30 cellular contexts compared by ENCODE assay signal in genomic region chr13:30032263-30032662, GRCh38.
"Had no signal": no experiment of that assay in that cellular context is flagged by ENCODE, and none has a peak within 500 bp of the region (broad histone marks: within the 10 kb centered on the region; RNA-seq: fewer than 3 reads in every experiment).

No MANE protein-coding gene starts in this region.

- H3K27ac ChIP-seq: adrenal gland, body of pancreas had no signal

- H3K27ac Mint-ChIP-seq: activated CD4-positive, alpha-beta memory T cell treated with anti-CD3 and anti-CD28 coated beads for 36 hours; activated CD4-positive, alpha-beta T cell treated with anti-CD3 and anti-CD28 coated beads for 36 hours; activated CD4-positive, alpha-beta T cell treated with anti-CD3 and anti-CD28 coated beads, Interleukin-2, amount 10 ng/mL, durations not matched to agents 24 days and 14 days; activated CD8-positive, alpha-beta memory T cell treated with anti-CD3 and anti-CD28 coated beads, Interleukin-2, amount 10 ng/mL, durations not matched to agents 7 days and 5 days; activated CD8-positive, alpha-beta T cell treated with anti-CD3 and anti-CD28 coated beads, Interleukin-2, amount 10 ng/mL, durations not matched to agents 7 days and 5 days; activated naive CD4-positive, alpha-beta T cell treated with anti-CD3 and anti-CD28 coated beads for 36 hours; activated naive CD4-positive, alpha-beta T cell treated with anti-CD3 and anti-CD28 coated beads, Interleukin-2, amount 50 U/mL, for 24 hours; activated naive CD8-positive, alpha-beta T cell treated with anti-CD3 and anti-CD28 coated beads for 36 hours; activated naive CD8-positive, alpha-beta T cell treated with anti-CD3 and anti-CD28 coated beads, Interleukin-2, amount 50 U/mL, for 24 hours; activated T-helper 1 cell treated with anti-CD3 and anti-CD28 coated beads, Interleukin-12 subunit alpha, Interleukin-12 subunit beta, Interleukin-2, Interleukin-4 antibody, amounts not matched to agents 30 ng/mL and 10 ng/mL and 1 ng/mL, durations not matched to agents 14 hours and 24 hours and 36 hours; activated T-helper 2 cell treated with anti-CD3 and anti-CD28 coated beads, Interferon-gamma antibody, Interleukin-2, Interleukin-4, amounts not matched to agents 10 μg/mL and 5 μg/mL and 100 μg/mL, durations not matched to agents 14 hours and 24 hours and 36 hours had no signal

- H3K4me1 Mint-ChIP-seq: activated CD4-positive, alpha-beta T cell treated with anti-CD3 and anti-CD28 coated beads for 36 hours; activated CD4-positive, alpha-beta T cell treated with anti-CD3 and anti-CD28 coated beads, Interleukin-2, amount 10 ng/mL, durations not matched to agents 24 days and 14 days; activated naive CD4-positive, alpha-beta T cell treated with anti-CD3 and anti-CD28 coated beads, Interleukin-2, amount 50 U/mL, for 24 hours; activated naive CD8-positive, alpha-beta T cell treated with anti-CD3 and anti-CD28 coated beads for 36 hours; activated naive CD8-positive, alpha-beta T cell treated with anti-CD3 and anti-CD28 coated beads, Interleukin-2, amount 50 U/mL, for 24 hours had no signal

- H3K4me1 ChIP-seq: adrenal gland, body of pancreas had no signal

- H3K36me3 ChIP-seq: adrenal gland had no signal

- H3K4me3 ChIP-seq: adrenal gland, body of pancreas had no signal

- FAIRE-seq: colon, frontal cortex had no signal

- H3K27me3 Mint-ChIP-seq: activated naive CD4-positive, alpha-beta T cell treated with anti-CD3 and anti-CD28 coated beads, Interleukin-2, amount 50 U/mL, for 24 hours had no signal

- H3K4me3 Mint-ChIP-seq: activated CD4-positive, alpha-beta memory T cell treated with anti-CD3 and anti-CD28 coated beads for 36 hours; activated CD4-positive, alpha-beta T cell treated with anti-CD3 and anti-CD28 coated beads for 36 hours; activated CD4-positive, alpha-beta T cell treated with anti-CD3 and anti-CD28 coated beads, Interleukin-2, amount 10 ng/mL, durations not matched to agents 24 days and 14 days; activated CD8-positive, alpha-beta memory T cell treated with anti-CD3 and anti-CD28 coated beads, Interleukin-2, amount 10 ng/mL, durations not matched to agents 7 days and 5 days; activated CD8-positive, alpha-beta T cell treated with anti-CD3 and anti-CD28 coated beads, Interleukin-2, amount 10 ng/mL, durations not matched to agents 7 days and 5 days; activated naive CD4-positive, alpha-beta T cell treated with anti-CD3 and anti-CD28 coated beads for 36 hours; activated naive CD4-positive, alpha-beta T cell treated with anti-CD3 and anti-CD28 coated beads, Interleukin-2, amount 50 U/mL, for 24 hours; activated naive CD8-positive, alpha-beta T cell treated with anti-CD3 and anti-CD28 coated beads for 36 hours; activated naive CD8-positive, alpha-beta T cell treated with anti-CD3 and anti-CD28 coated beads, Interleukin-2, amount 50 U/mL, for 24 hours; activated T-helper 1 cell treated with anti-CD3 and anti-CD28 coated beads, Interleukin-12 subunit alpha, Interleukin-12 subunit beta, Interleukin-2, Interleukin-4 antibody, amounts not matched to agents 30 ng/mL and 10 ng/mL and 1 ng/mL, durations not matched to agents 14 hours and 24 hours and 36 hours had no signal

- H3K9me3 ChIP-seq: adrenal gland, body of pancreas had no signal

- H3K36me3 Mint-ChIP-seq: activated CD4-positive, alpha-beta memory T cell treated with anti-CD3 and anti-CD28 coated beads for 36 hours; activated CD8-positive, alpha-beta memory T cell treated with anti-CD3 and anti-CD28 coated beads, Interleukin-2, amount 10 ng/mL, durations not matched to agents 7 days and 5 days; activated naive CD4-positive, alpha-beta T cell treated with anti-CD3 and anti-CD28 coated beads, Interleukin-2, amount 50 U/mL, for 24 hours; activated naive CD8-positive, alpha-beta T cell treated with anti-CD3 and anti-CD28 coated beads for 36 hours had no signal

- ATAC-seq: activated CD4-positive, alpha-beta T cell treated with anti-CD3 and anti-CD28 coated beads for 36 hours; activated CD8-positive, alpha-beta memory T cell treated with anti-CD3 and anti-CD28 coated beads, Interleukin-2, amount 10 ng/mL, durations not matched to agents 7 days and 5 days; activated CD8-positive, alpha-beta T cell treated with anti-CD3 and anti-CD28 coated beads, Interleukin-2, amount 10 ng/mL, durations not matched to agents 7 days and 5 days; activated naive CD8-positive, alpha-beta T cell treated with anti-CD3 and anti-CD28 coated beads, Interleukin-2, amount 50 U/mL, for 24 hours; body of pancreas; esophagus mucosa had no signal

- H3K27me3 ChIP-seq: adrenal gland, body of pancreas had no signal

- DNase-seq: activated CD4-positive, alpha-beta memory T cell treated with anti-CD3 and anti-CD28 coated beads for 36 hours; activated CD4-positive, alpha-beta T cell treated with anti-CD3 and anti-CD28 coated beads for 36 hours; activated CD4-positive, alpha-beta T cell treated with anti-CD3 and anti-CD28 coated beads, Interleukin-2, amount 10 ng/mL, durations not matched to agents 24 days and 14 days; activated CD4-positive, CD25-positive, alpha-beta regulatory T cell; activated CD4-positive, CD25-positive, alpha-beta regulatory T cell treated with anti-CD3 and anti-CD28 coated beads, Interleukin-2, amount 50 U/mL, for 72 hours; activated CD8-positive, alpha-beta memory T cell treated with anti-CD3 and anti-CD28 coated beads, Interleukin-2, amount 10 ng/mL, durations not matched to agents 7 days and 5 days; activated CD8-positive, alpha-beta memory T cell treated with anti-CD3 and anti-CD28 coated beads, Interleukin-2, amount 50 U/mL, for 4 hours; activated CD8-positive, alpha-beta T cell treated with anti-CD3 and anti-CD28 coated beads, Interleukin-2, amount 10 ng/mL, durations not matched to agents 7 days and 5 days; activated effector memory CD4-positive, alpha-beta T cell treated with anti-CD3 and anti-CD28 coated beads, Interleukin-2, amount 50 U/mL, for 16 hours; activated naive CD4-positive, alpha-beta T cell treated with anti-CD3 and anti-CD28 coated beads for 36 hours; activated naive CD8-positive, alpha-beta T cell treated with anti-CD3 and anti-CD28 coated beads for 36 hours; activated naive CD8-positive, alpha-beta T cell treated with anti-CD3 and anti-CD28 coated beads, Interleukin-2, amount 50 U/mL, for 24 hours; activated T-cell treated with anti-CD3 and anti-CD28 coated beads, Interleukin-2, amount 50 U/mL, for 1 hour; activated T-cell treated with anti-CD3 and anti-CD28 coated beads, Interleukin-2, amount 50 U/mL, for 48 hours; adrenal gland; amygdala; aorta; body of pancreas; caudate nucleus; cortex of kidney; dermis blood vessel endothelial cell; effector CD4-positive, alpha-beta T cell; foreskin fibroblast; T-helper 2 cell had no signal

- H3K9me3 Mint-ChIP-seq: activated CD4-positive, alpha-beta memory T cell treated with anti-CD3 and anti-CD28 coated beads for 36 hours; activated CD4-positive, alpha-beta T cell treated with anti-CD3 and anti-CD28 coated beads, Interleukin-2, amount 10 ng/mL, durations not matched to agents 24 days and 14 days; activated naive CD4-positive, alpha-beta T cell treated with anti-CD3 and anti-CD28 coated beads for 36 hours; activated naive CD4-positive, alpha-beta T cell treated with anti-CD3 and anti-CD28 coated beads, Interleukin-2, amount 50 U/mL, for 24 hours; activated naive CD8-positive, alpha-beta T cell treated with anti-CD3 and anti-CD28 coated beads for 36 hours; activated naive CD8-positive, alpha-beta T cell treated with anti-CD3 and anti-CD28 coated beads, Interleukin-2, amount 50 U/mL, for 24 hours; activated T-helper 1 cell treated with anti-CD3 and anti-CD28 coated beads, Interleukin-12 subunit alpha, Interleukin-12 subunit beta, Interleukin-2, Interleukin-4 antibody, amounts not matched to agents 30 ng/mL and 10 ng/mL and 1 ng/mL, durations not matched to agents 14 hours and 24 hours and 36 hours; activated T-helper 2 cell treated with anti-CD3 and anti-CD28 coated beads, Interferon-gamma antibody, Interleukin-2, Interleukin-4, amounts not matched to agents 10 μg/mL and 5 μg/mL and 100 μg/mL, durations not matched to agents 14 hours and 24 hours and 36 hours had no signal
